Comparison of ENCODE assay signal across 19 cellular contexts in genomic region chr16:11566398-11566797, GRCh38. TPM values are rescaled to one million over a fixed set of nuclear protein-coding genes. Genes with fewer than 3 reads are reported as not detected.
DNase-seq lines count a peak whose midpoint lies in the region; ATAC-seq and TF ChIP-seq lines count a peak whose summit lies in the region.
"Had no signal": no experiment of that assay in that cellular context is flagged by ENCODE, and none has a peak within 500 bp of the region (broad histone marks: within the 10 kb centered on the region; RNA-seq: fewer than 3 reads in every experiment).

No MANE protein-coding gene starts in this region.

- no peaks in the 10 kb centered on the region for H3K27me3 Mint-ChIP-seq in CD4-positive, CD25-positive, alpha-beta regulatory T cell
- H3K27me3 Mint-ChIP-seq in CD8-positive, alpha-beta T cell (ENCODE audit: low read depth), result no peaks in the 10 kb centered on the region
- H3K27me3 Mint-ChIP-seq in activated T-helper 1 cell treated with anti-CD3 and anti-CD28 coated beads, Interleukin-12 subunit alpha, Interleukin-12 subunit beta, Interleukin-2, Interleukin-4 antibody, amounts not matched to agents 30 ng/mL and 10 ng/mL and 1 ng/mL, durations not matched to agents 14 hours and 24 hours and 36 hours (ENCODE audit: insufficient read depth), result no peaks in the 10 kb centered on the region
- H3K27me3 Mint-ChIP-seq in naive thymus-derived CD4-positive, alpha-beta T cell, result no peaks in the 10 kb centered on the region

- peaks cover 32% of the 10 kb centered on the region for H3K36me3 Mint-ChIP-seq in CD4-positive, CD25-positive, alpha-beta regulatory T cell
- peaks cover 74% of the 10 kb centered on the region for H3K36me3 Mint-ChIP-seq in CD8-positive, alpha-beta T cell
- H3K36me3 Mint-ChIP-seq in activated T-helper 1 cell treated with anti-CD3 and anti-CD28 coated beads, Interleukin-12 subunit alpha, Interleukin-12 subunit beta, Interleukin-2, Interleukin-4 antibody, amounts not matched to agents 30 ng/mL and 10 ng/mL and 1 ng/mL, durations not matched to agents 14 hours and 24 hours and 36 hours (ENCODE audit: low read depth), result peaks cover 34% of the 10 kb centered on the region
- H3K36me3 Mint-ChIP-seq in naive thymus-derived CD4-positive, alpha-beta T cell, result peaks cover 5 to 38% (median 22%) of the 10 kb centered on the region in 5 donors

- intact Hi-C loops in CD8-positive, alpha-beta T cell (cut with DNase I, micrococcal nuclease), result no loop called here
- intact Hi-C loops in activated T-helper 1 cell treated with anti-CD3 and anti-CD28 coated beads, Interleukin-12 subunit alpha, Interleukin-12 subunit beta, Interleukin-2, Interleukin-4 antibody, amounts not matched to agents 30 ng/mL and 10 ng/mL and 1 ng/mL, durations not matched to agents 14 hours and 24 hours and 36 hours (cut with micrococcal nuclease), result no loop called here
- intact Hi-C loops in naive thymus-derived CD4-positive, alpha-beta T cell (cut with micrococcal nuclease), result loop anchor here in 1 of 2 donors (10.0 kb wide), 1 partner anchor 348 kb away; the partner anchor contains the start of gene GSPT1
- intact Hi-C loops in mucosa of descending colon (cut with DNase I, micrococcal nuclease), result no loop called here

- no peaks in the 10 kb centered on the region for H3K9me3 Mint-ChIP-seq in CD4-positive, CD25-positive, alpha-beta regulatory T cell
- no peaks in the 10 kb centered on the region for H3K9me3 Mint-ChIP-seq in CD8-positive, alpha-beta T cell
- H3K9me3 Mint-ChIP-seq in activated T-helper 1 cell treated with anti-CD3 and anti-CD28 coated beads, Interleukin-12 subunit alpha, Interleukin-12 subunit beta, Interleukin-2, Interleukin-4 antibody, amounts not matched to agents 30 ng/mL and 10 ng/mL and 1 ng/mL, durations not matched to agents 14 hours and 24 hours and 36 hours, result no peaks in the 10 kb centered on the region
- peaks cover 0 to 1% (median 0%) of the 10 kb centered on the region in 11 donors for H3K9me3 Mint-ChIP-seq in naive thymus-derived CD4-positive, alpha-beta T cell

- CTCF ChIA-PET in CD8-positive, alpha-beta T cell (lab: Charles Lee), result interaction anchor here (1.1 to 2.3 kb wide), 5 partner anchors 14 to 144 kb away, joined by 3 to 8 read pairs (median 3); no protein-coding TSS in a partner anchor
- CTCF ChIA-PET in naive thymus-derived CD4-positive, alpha-beta T cell (lab: Charles Lee), result no interaction called here

- no peaks in the 10 kb centered on the region for H3K9me3 ChIP-seq in CD4-positive, CD25-positive, alpha-beta regulatory T cell (ENCODE audit: control insufficient read depth in 2 of 2, low read length in 2 of 2)
- H3K9me3 ChIP-seq in CD8-positive, alpha-beta T cell (ENCODE audit: low read length), result no peaks in the 10 kb centered on the region
- no peaks in the 10 kb centered on the region for H3K9me3 ChIP-seq in naive thymus-derived CD4-positive, alpha-beta T cell (ENCODE audit: control insufficient read depth in 2 of 3, low read length in 3 of 3)
- H3K9me3 ChIP-seq in mucosa of descending colon, result no peaks in the 10 kb centered on the region
- H3K9me3 ChIP-seq: BE2C, heart left ventricle, ovary, sigmoid colon, tibial nerve had no signal

- H3K4me3 ChIP-seq in CD4-positive, CD25-positive, alpha-beta regulatory T cell (ENCODE audit: low read depth, low read length), result no peak overlapping the region
- no peak overlapping the region for H3K4me3 ChIP-seq in CD8-positive, alpha-beta T cell (ENCODE audit: low read depth, low read length)
- no peak overlapping the region for H3K4me3 ChIP-seq in naive thymus-derived CD4-positive, alpha-beta T cell (ENCODE audit: low read length)
- no peak overlapping the region for H3K4me3 ChIP-seq in mucosa of descending colon
- H3K4me3 ChIP-seq: heart left ventricle, ovary, sigmoid colon, tibial nerve had no signal

- H3K27ac ChIP-seq in CD4-positive, CD25-positive, alpha-beta regulatory T cell (ENCODE audit: insufficient read depth, low read length, poor library complexity, severe bottlenecking), result no peak overlapping the region
- no peak overlapping the region for H3K27ac ChIP-seq in CD8-positive, alpha-beta T cell (ENCODE audit: low read depth, low read length)
- H3K27ac ChIP-seq in naive thymus-derived CD4-positive, alpha-beta T cell (ENCODE audit: low read depth, low read length), result peak overlapping the region; percentile 60
- H3K27ac ChIP-seq: heart left ventricle, ovary, sigmoid colon had no signal

- no peaks in the 10 kb centered on the region for H3K27me3 ChIP-seq in CD4-positive, CD25-positive, alpha-beta regulatory T cell (ENCODE audit: control insufficient read depth, insufficient read depth, low read length)
- no peaks in the 10 kb centered on the region for H3K27me3 ChIP-seq in CD8-positive, alpha-beta T cell (ENCODE audit: insufficient read depth, low read length)
- H3K27me3 ChIP-seq in naive thymus-derived CD4-positive, alpha-beta T cell (ENCODE audit: control insufficient read depth in 2 of 2, insufficient read depth in 2 of 2, low read length in 2 of 2), result no peaks in the 10 kb centered on the region
- H3K27me3 ChIP-seq: BE2C, heart left ventricle, ovary, sigmoid colon, tibial nerve had no signal

- H3K27ac Mint-ChIP-seq in CD4-positive, CD25-positive, alpha-beta regulatory T cell, result peak overlapping the region; percentile 86 to 91 (median 91)
- peak overlapping the region; percentile 82 for H3K27ac Mint-ChIP-seq in CD8-positive, alpha-beta T cell
- peak overlapping the region; percentile 16 for H3K27ac Mint-ChIP-seq in activated T-helper 1 cell treated with anti-CD3 and anti-CD28 coated beads, Interleukin-12 subunit alpha, Interleukin-12 subunit beta, Interleukin-2, Interleukin-4 antibody, amounts not matched to agents 30 ng/mL and 10 ng/mL and 1 ng/mL, durations not matched to agents 14 hours and 24 hours and 36 hours
- H3K27ac Mint-ChIP-seq in naive thymus-derived CD4-positive, alpha-beta T cell, result peak overlapping the region; percentile 53 to 99 (median 91)

- H3K4me3 Mint-ChIP-seq in CD4-positive, CD25-positive, alpha-beta regulatory T cell, result peak overlapping the region in 2 of 4 donors; percentile 0 to 27
- H3K4me3 Mint-ChIP-seq in CD8-positive, alpha-beta T cell, result no peak overlapping the region
- no peak overlapping the region for H3K4me3 Mint-ChIP-seq in activated T-helper 1 cell treated with anti-CD3 and anti-CD28 coated beads, Interleukin-12 subunit alpha, Interleukin-12 subunit beta, Interleukin-2, Interleukin-4 antibody, amounts not matched to agents 30 ng/mL and 10 ng/mL and 1 ng/mL, durations not matched to agents 14 hours and 24 hours and 36 hours
- H3K4me3 Mint-ChIP-seq in naive thymus-derived CD4-positive, alpha-beta T cell, result peak overlapping the region in 5 of 10 donors; percentile 12 to 39 (median 13)

- peaks cover 22% of the 10 kb centered on the region for H3K36me3 ChIP-seq in CD4-positive, CD25-positive, alpha-beta regulatory T cell (ENCODE audit: control insufficient read depth, insufficient read depth, low read length)
- H3K36me3 ChIP-seq in CD8-positive, alpha-beta T cell (ENCODE audit: insufficient read depth, low read length), result peaks cover 8% of the 10 kb centered on the region
- H3K36me3 ChIP-seq in naive thymus-derived CD4-positive, alpha-beta T cell (ENCODE audit: control insufficient read depth in 2 of 3, insufficient read depth in 3 of 3, low read length in 3 of 3), result peaks cover 0 to 43% (median 5%) of the 10 kb centered on the region in 3 experiments
- no peaks in the 10 kb centered on the region for H3K36me3 ChIP-seq in mucosa of descending colon (ENCODE audit: low read depth)
- H3K36me3 ChIP-seq: BE2C, ovary, sigmoid colon had no signal

- peaks cover 39% of the 10 kb centered on the region for H3K4me1 ChIP-seq in CD4-positive, CD25-positive, alpha-beta regulatory T cell (ENCODE audit: control insufficient read depth, insufficient read depth, low read length, poor library complexity, severe bottlenecking)
- H3K4me1 ChIP-seq in CD8-positive, alpha-beta T cell (ENCODE audit: insufficient read depth, low read length), result peaks cover 66% of the 10 kb centered on the region
- peaks cover 24 to 49% of the 10 kb centered on the region in 2 donors for H3K4me1 ChIP-seq in naive thymus-derived CD4-positive, alpha-beta T cell (ENCODE audit: control insufficient read depth in 2 of 2, insufficient read depth in 2 of 2, low read length in 2 of 2)
- H3K4me1 ChIP-seq in mucosa of descending colon (ENCODE audit: low read depth), result peaks cover 1% of the 10 kb centered on the region
- H3K4me1 ChIP-seq: BE2C had no signal

- POLR2A ChIA-PET in CD8-positive, alpha-beta T cell (lab: Charles Lee), result interaction anchor here (0.7 to 1.8 kb wide), 2 partner anchors 15 to 16 kb away, joined by 3 to 5 read pairs; no protein-coding TSS in a partner anchor
- POLR2A ChIA-PET in naive thymus-derived CD4-positive, alpha-beta T cell (lab: Charles Lee), result interaction anchor here (1.4 to 1.6 kb wide), 2 partner anchors 17 to 55 kb away, joined by 4 to 6 read pairs; no protein-coding TSS in a partner anchor

- no peak for TF ChIP-seq CTCF in CD8-positive, alpha-beta T cell (IDR thresholded peaks at IDR 0.05)
- no peak for TF ChIP-seq CTCF in mucosa of descending colon (IDR thresholded peaks at IDR 0.05)

- DNase-seq in CD4-positive, CD25-positive, alpha-beta regulatory T cell, result no peak
- DNase-seq in CD8-positive, alpha-beta T cell, result no peak
- DNase-seq in activated T-helper 1 cell treated with anti-CD3 and anti-CD28 coated beads, Interleukin-12 subunit alpha, Interleukin-12 subunit beta, Interleukin-2, Interleukin-4 antibody, amounts not matched to agents 30 ng/mL and 10 ng/mL and 1 ng/mL, durations not matched to agents 14 hours and 24 hours and 36 hours (ENCODE audit: low spot score), result no peak
- DNase-seq in naive thymus-derived CD4-positive, alpha-beta T cell, result no peak
- no peak for DNase-seq in putamen (ENCODE audit: low spot score)
- DNase-seq in mucosa of descending colon, result no peak
- no peak for DNase-seq in foreskin melanocyte
- DNase-seq: BE2C; DMS 273 treated with DMSO at 0.1 percent for 48 hours; GOT3; heart left ventricle; left ventricle myocardium superior; NCI-H1105; NCI-H526 treated with DMSO at 0.1 percent for 48 hours; Right ventricle myocardium superior; sigmoid colon; stimulated activated naive CD4-positive, alpha-beta T cell treated with Interleukin-2 at 50 U/mL for 16 hours had no signal

- ATAC-seq in CD4-positive, CD25-positive, alpha-beta regulatory T cell (ENCODE audit: low read depth in 2 of 2), result no peak
- ATAC-seq in CD8-positive, alpha-beta T cell, result no peak
- no peak for ATAC-seq in naive thymus-derived CD4-positive, alpha-beta T cell
- no peak for ATAC-seq in mucosa of descending colon
- ATAC-seq: heart left ventricle, left ventricle myocardium superior had no signal

- H3K4me1 Mint-ChIP-seq in CD4-positive, CD25-positive, alpha-beta regulatory T cell, result peaks cover 21 to 87% (median 56%) of the 10 kb centered on the region in 4 donors
- peaks cover 74% of the 10 kb centered on the region for H3K4me1 Mint-ChIP-seq in CD8-positive, alpha-beta T cell (ENCODE audit: low read depth)
- H3K4me1 Mint-ChIP-seq in activated T-helper 1 cell treated with anti-CD3 and anti-CD28 coated beads, Interleukin-12 subunit alpha, Interleukin-12 subunit beta, Interleukin-2, Interleukin-4 antibody, amounts not matched to agents 30 ng/mL and 10 ng/mL and 1 ng/mL, durations not matched to agents 14 hours and 24 hours and 36 hours (ENCODE audit: low read depth), result peaks cover 60% of the 10 kb centered on the region
- H3K4me1 Mint-ChIP-seq in naive thymus-derived CD4-positive, alpha-beta T cell, result peaks cover 29 to 92% (median 72%) of the 10 kb centered on the region in 7 donors

RNA-seq across cellular contexts. Expression of gene LITAF, which starts 20.3 kb away (rescaled TPM):
- 281 TPM for total RNA-seq in CD4-positive, CD25-positive, alpha-beta regulatory T cell
- 100 to 1,000 TPM; 628 to 696 (median 645) TPM for polyA plus RNA-seq in CD4-positive, CD25-positive, alpha-beta regulatory T cell
- 100 to 1,000 TPM; 543 TPM for total RNA-seq in CD8-positive, alpha-beta T cell
- total RNA-seq in activated T-helper 1 cell treated with anti-CD3 and anti-CD28 coated beads, Interleukin-12 subunit alpha, Interleukin-12 subunit beta, Interleukin-2, Interleukin-4 antibody, amounts not matched to agents 30 ng/mL and 10 ng/mL and 1 ng/mL, durations not matched to agents 14 hours and 24 hours and 36 hours, result 197 and 199 TPM in 2 replicates
- total RNA-seq in naive thymus-derived CD4-positive, alpha-beta T cell, result 100 to 1,000 TPM; 126 to 278 (median 208) TPM
- 100 to 1,000 TPM; 525 to 563 TPM for polyA plus RNA-seq in naive thymus-derived CD4-positive, alpha-beta T cell
- total RNA-seq in mucosa of descending colon, result 100 to 1,000 TPM; 140 to 308 (median 246) TPM

Comparison
In these comparisons a context has a peak if more than half of its experiments do, and no peak if none do; other contexts are left out.
1. H3K27ac Mint-ChIP-seq: peak in every context shown above with its lines; median percentile 91 in CD4-positive, CD25-positive, alpha-beta regulatory T cell; 91 in naive thymus-derived CD4-positive, alpha-beta T cell; 82 in CD8-positive, alpha-beta T cell; 16 in activated T-helper 1 cell treated with anti-CD3 and anti-CD28 coated beads, Interleukin-12 subunit alpha, Interleukin-12 subunit beta, Interleukin-2, Interleukin-4 antibody, amounts not matched to agents 30 ng/mL and 10 ng/mL and 1 ng/mL, durations not matched to agents 14 hours and 24 hours and 36 hours.